Comparison of ENCODE assay signal across 2 cellular contexts in genomic region chr7:45034710-45035109, GRCh38. TPM values are rescaled to one million over a fixed set of nuclear protein-coding genes. Genes with fewer than 3 reads are reported as not detected.
"Had no signal": no experiment of that assay in that cellular context is flagged by ENCODE, and none has a peak within 500 bp of the region (broad histone marks: within the 10 kb centered on the region; RNA-seq: fewer than 3 reads in every experiment).

No MANE protein-coding gene starts in this region.

RNA-seq across cellular contexts. Expression of gene MYO1G, which starts 55.9 kb away (rescaled TPM):
- total RNA-seq: glomerular endothelial cell had no signal
- polyA plus RNA-seq: endothelial cell of umbilical vein had no signal
